ENCODE assay signal across 24 cellular contexts in the genomic region with DNA sequence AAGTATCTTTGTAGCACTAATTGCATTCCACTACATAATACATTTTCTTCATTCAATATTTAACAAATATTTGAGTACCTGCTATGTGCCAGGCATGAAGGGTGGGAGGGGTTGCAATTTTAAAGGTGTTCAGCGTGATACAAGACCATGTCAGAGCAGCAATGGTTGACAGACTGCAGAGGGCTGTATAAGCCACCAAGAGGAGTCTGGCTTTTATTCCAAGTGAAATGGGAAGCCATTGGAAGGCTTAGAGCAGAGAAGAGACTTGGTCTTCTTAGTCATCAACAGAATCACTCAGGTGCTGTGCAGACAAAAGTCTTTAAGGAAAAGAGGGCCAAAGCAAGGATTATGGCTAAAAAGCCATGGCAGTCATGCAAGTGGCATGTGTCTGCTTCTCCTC.
DNase-seq lines count a peak whose midpoint lies in the region; ATAC-seq and TF ChIP-seq lines count a peak whose summit lies in the region.
"Had no signal": no experiment of that assay in that cellular context is flagged by ENCODE, and none has a peak within 500 bp of the region (broad histone marks: within the 10 kb centered on the region; RNA-seq: fewer than 3 reads in every experiment).

No MANE protein-coding gene starts in this region.

- DNase-seq in NCI-H524 (lab: John Stamatoyannopoulos, UW) (peak; percentile 3 to 55), NCI-H524 treated with DMSO at 0.1 percent for 48 hours (lab: John Stamatoyannopoulos, UW) (no peak), NCI-H2029 (lab: John Stamatoyannopoulos, UW) (peak; percentile 29), WTC11 (ENCODE audit: low spot score) (no peak), esophagus muscularis mucosa (ENCODE audit: extremely low spot score) (peak; percentile 47), chondrocyte (ENCODE audit: low spot score) (no peak)
- no peak for DNase-seq in stimulated activated naive CD8-positive, alpha-beta T cell treated with anti-CD3 and anti-CD28 coated beads, Interleukin-15, amount 100 ng/mL, for 72 hours
- DNase-seq: C1 segment of cervical spinal cord; CD8-positive, alpha-beta memory T cell; DMS79; H7; IMR-90; MM.1S; NCI-H1105 treated with DMSO at 0.1 percent for 48 hours; NCI-H1694; NCI-H446; OCI-M1; RPMI8226; SHP77 treated with DMSO at 0.1 percent for 48 hours; T-cell had no signal

- H3K4me1 Mint-ChIP-seq in WTC11 (no peaks in the 10 kb centered on the region), chondrocyte (ENCODE audit: low read depth) (peaks cover 16% of the 10 kb centered on the region)
- no peaks in the 10 kb centered on the region for H3K4me1 Mint-ChIP-seq in stimulated activated naive CD8-positive, alpha-beta T cell treated with anti-CD3 and anti-CD28 coated beads, Interleukin-15, amount 100 ng/mL, for 72 hours
- H3K4me1 Mint-ChIP-seq: CD8-positive, alpha-beta memory T cell had no signal

- H3K4me1 ChIP-seq in esophagus muscularis mucosa, result no peaks in the 10 kb centered on the region
- H3K4me1 ChIP-seq: A549 had no signal

- TF ChIP-seq CTCF in WTC11 (IDR thresholded peaks at IDR 0.05) (peak; percentile 49), esophagus muscularis mucosa (IDR thresholded peaks at IDR 0.05) (no peak), chondrocyte (IDR thresholded peaks at IDR 0.05) (no peak)

- no peaks in the 10 kb centered on the region for H3K27me3 ChIP-seq in esophagus muscularis mucosa

- H3K4me3 ChIP-seq in esophagus muscularis mucosa, result no peak overlapping the region
- H3K4me3 ChIP-seq: A549 had no signal

- POLR2A ChIA-PET in WTC11 (lab: Charles Lee), result no interaction called here

- peak; percentile 95 for ATAC-seq in WTC11
- ATAC-seq in HG03196 (IDR thresholded peaks at IDR 0.05; ENCODE audit: unreplicated experiment), result no peak
- ATAC-seq in stimulated activated naive CD8-positive, alpha-beta T cell treated with anti-CD3 and anti-CD28 coated beads, Interleukin-15, amount 100 ng/mL, for 72 hours, result no peak
- ATAC-seq: A549, SK-N-SH treated with all-trans-retinoic acid at 6 μM for 48 hours, T-cell had no signal

- H3K36me3 Mint-ChIP-seq in WTC11 (peaks cover 3% of the 10 kb centered on the region; the same call in 1 of the 2 replicates), chondrocyte (ENCODE audit: low read depth) (peaks cover 7% of the 10 kb centered on the region)
- H3K36me3 Mint-ChIP-seq: CD8-positive, alpha-beta memory T cell; T-cell had no signal

- intact Hi-C loops in esophagus muscularis mucosa (cut with DNase I), result no loop called here

- H3K27ac Mint-ChIP-seq in WTC11 (no peak overlapping the region), chondrocyte (ENCODE audit: unreplicated experiment) (no peak overlapping the region)
- H3K27ac Mint-ChIP-seq in stimulated activated naive CD8-positive, alpha-beta T cell treated with anti-CD3 and anti-CD28 coated beads, Interleukin-15, amount 100 ng/mL, for 72 hours, result no peak overlapping the region
- H3K27ac Mint-ChIP-seq: CD8-positive, alpha-beta memory T cell; T-cell had no signal

- H3K27me3 Mint-ChIP-seq in WTC11 (ENCODE audit: low read depth) (no peaks in the 10 kb centered on the region; the same call in 1 of the 2 replicates), chondrocyte (ENCODE audit: low read depth) (no peaks in the 10 kb centered on the region)
- H3K27me3 Mint-ChIP-seq in stimulated activated naive CD8-positive, alpha-beta T cell treated with anti-CD3 and anti-CD28 coated beads, Interleukin-15, amount 100 ng/mL, for 72 hours, result no peaks in the 10 kb centered on the region
- H3K27me3 Mint-ChIP-seq: T-cell had no signal

- H3K4me3 Mint-ChIP-seq in WTC11 (no peak overlapping the region), chondrocyte (ENCODE audit: unreplicated experiment) (no peak overlapping the region)
- no peak overlapping the region for H3K4me3 Mint-ChIP-seq in stimulated activated naive CD8-positive, alpha-beta T cell treated with anti-CD3 and anti-CD28 coated beads, Interleukin-15, amount 100 ng/mL, for 72 hours
- H3K4me3 Mint-ChIP-seq: CD8-positive, alpha-beta memory T cell; T-cell had no signal

- CTCF ChIA-PET in WTC11 (lab: Charles Lee), result no interaction called here

- H3K9me3 Mint-ChIP-seq in WTC11 (peaks cover 19% of the 10 kb centered on the region), chondrocyte (ENCODE audit: low read depth) (peaks cover 22% of the 10 kb centered on the region)
- H3K9me3 Mint-ChIP-seq in stimulated activated naive CD8-positive, alpha-beta T cell treated with anti-CD3 and anti-CD28 coated beads, Interleukin-15, amount 100 ng/mL, for 72 hours, result no peaks in the 10 kb centered on the region
- H3K9me3 Mint-ChIP-seq: T-cell had no signal

- peaks cover 0 to 10% (median 2%) of the 10 kb centered on the region in 4 donors for H3K9me3 ChIP-seq in esophagus muscularis mucosa
- H3K9me3 ChIP-seq: A549 had no signal

- TF ChIP-seq EP300 in esophagus muscularis mucosa (IDR thresholded peaks at IDR 0.05), result no peak

- 84% methylated on average over 1 of the region's 1 CpG for WGBS in esophagus muscularis mucosa

- no peak for TF ChIP-seq POLR2A in esophagus muscularis mucosa (IDR thresholded peaks at IDR 0.05; ENCODE audit: low read depth)

- no peaks in the 10 kb centered on the region for H3K36me3 ChIP-seq in esophagus muscularis mucosa

- H3K27ac ChIP-seq in esophagus muscularis mucosa (replicated peaks in 1 of 4), result no peak overlapping the region
- H3K27ac ChIP-seq: A549, HL-60 had no signal

TF ChIP-seq in WTC11, 78 proteins besides CTCF, POLR2A, EP300 and RAD21 (continues in another document):
- no peak for TF ChIP-seq ZNF232 (CRISPR knock-in tag; IDR thresholded peaks at IDR 0.05)
- no peak for TF ChIP-seq FOXK1 (CRISPR knock-in tag; IDR thresholded peaks at IDR 0.05)
- TF ChIP-seq, protein P1, sequence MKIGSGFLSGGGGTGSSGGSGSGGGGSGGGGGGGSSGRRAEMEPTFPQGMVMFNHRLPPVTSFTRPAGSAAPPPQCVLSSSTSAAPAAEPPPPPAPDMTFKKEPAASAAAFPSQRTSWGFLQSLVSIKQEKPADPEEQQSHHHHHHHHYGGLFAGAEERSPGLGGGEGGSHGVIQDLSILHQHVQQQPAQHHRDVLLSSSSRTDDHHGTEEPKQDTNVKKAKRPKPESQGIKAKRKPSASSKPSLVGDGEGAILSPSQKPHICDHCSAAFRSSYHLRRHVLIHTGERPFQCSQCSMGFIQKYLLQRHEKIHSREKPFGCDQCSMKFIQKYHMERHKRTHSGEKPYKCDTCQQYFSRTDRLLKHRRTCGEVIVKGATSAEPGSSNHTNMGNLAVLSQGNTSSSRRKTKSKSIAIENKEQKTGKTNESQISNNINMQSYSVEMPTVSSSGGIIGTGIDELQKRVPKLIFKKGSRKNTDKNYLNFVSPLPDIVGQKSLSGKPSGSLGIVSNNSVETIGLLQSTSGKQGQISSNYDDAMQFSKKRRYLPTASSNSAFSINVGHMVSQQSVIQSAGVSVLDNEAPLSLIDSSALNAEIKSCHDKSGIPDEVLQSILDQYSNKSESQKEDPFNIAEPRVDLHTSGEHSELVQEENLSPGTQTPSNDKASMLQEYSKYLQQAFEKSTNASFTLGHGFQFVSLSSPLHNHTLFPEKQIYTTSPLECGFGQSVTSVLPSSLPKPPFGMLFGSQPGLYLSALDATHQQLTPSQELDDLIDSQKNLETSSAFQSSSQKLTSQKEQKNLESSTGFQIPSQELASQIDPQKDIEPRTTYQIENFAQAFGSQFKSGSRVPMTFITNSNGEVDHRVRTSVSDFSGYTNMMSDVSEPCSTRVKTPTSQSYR (CRISPR knock-in tag; IDR thresholded peaks at IDR 0.05), result no peak
- TF ChIP-seq, protein P2, sequence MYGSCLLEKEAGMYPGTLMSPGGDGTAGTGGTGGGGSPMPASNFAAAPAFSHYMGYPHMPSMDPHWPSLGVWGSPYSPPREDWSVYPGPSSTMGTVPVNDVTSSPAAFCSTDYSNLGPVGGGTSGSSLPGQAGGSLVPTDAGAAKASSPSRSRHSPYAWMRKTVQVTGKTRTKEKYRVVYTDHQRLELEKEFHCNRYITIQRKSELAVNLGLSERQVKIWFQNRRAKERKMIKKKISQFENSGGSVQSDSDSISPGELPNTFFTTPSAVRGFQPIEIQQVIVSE (CRISPR knock-in tag; IDR thresholded peaks at IDR 0.05; ENCODE audit: borderline replicate concordance), result no peak
- TF ChIP-seq, protein P3, sequence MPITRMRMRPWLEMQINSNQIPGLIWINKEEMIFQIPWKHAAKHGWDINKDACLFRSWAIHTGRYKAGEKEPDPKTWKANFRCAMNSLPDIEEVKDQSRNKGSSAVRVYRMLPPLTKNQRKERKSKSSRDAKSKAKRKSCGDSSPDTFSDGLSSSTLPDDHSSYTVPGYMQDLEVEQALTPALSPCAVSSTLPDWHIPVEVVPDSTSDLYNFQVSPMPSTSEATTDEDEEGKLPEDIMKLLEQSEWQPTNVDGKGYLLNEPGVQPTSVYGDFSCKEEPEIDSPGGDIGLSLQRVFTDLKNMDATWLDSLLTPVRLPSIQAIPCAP (CRISPR knock-in tag; IDR thresholded peaks at IDR 0.05), result no peak
- TF ChIP-seq MAX (CRISPR knock-in tag; IDR thresholded peaks at IDR 0.05), result no peak
- no peak for TF ChIP-seq ZNF671 (CRISPR knock-in tag; IDR thresholded peaks at IDR 0.05)

Comparison
In these comparisons a context has a peak if more than half of its experiments do, and no peak if none do; other contexts are left out.
1. DNase-seq: peak in NCI-H524 (2 of 2), NCI-H2029 (single experiment) and esophagus muscularis mucosa (single experiment); none in NCI-H524 treated with DMSO at 0.1 percent for 48 hours (single experiment), WTC11 (single experiment), chondrocyte (single experiment) and stimulated activated naive CD8-positive, alpha-beta T cell treated with anti-CD3 and anti-CD28 coated beads, Interleukin-15, amount 100 ng/mL, for 72 hours (0 of 2).